In genomic region chr3:143652118-143652517, GRCh38 we compare ENCODE assay signal across 33 cellular contexts.
"Had no signal": no experiment of that assay in that cellular context is flagged by ENCODE, and none has a peak within 500 bp of the region (broad histone marks: within the 10 kb centered on the region; RNA-seq: fewer than 3 reads in every experiment).

No MANE protein-coding gene starts in this region.

- DNase-seq: activated B cell treated with CpG ODN at 0.5 μM for 24 hours; activated CD4-positive, alpha-beta T cell treated with anti-CD3 and anti-CD28 coated beads for 48 hours; activated CD4-positive, alpha-beta T cell treated with anti-CD3 and anti-CD28 coated beads, Interleukin-2, amount 50 U/mL, for 1 hour; activated CD4-positive, alpha-beta T cell treated with anti-CD3 and anti-CD28 coated beads, Interleukin-2, amount 50 U/mL, for 48 hours; activated CD8-positive, alpha-beta memory T cell treated with anti-CD3 and anti-CD28 coated beads for 24 hours; activated CD8-positive, alpha-beta T cell treated with anti-CD3 and anti-CD28 coated beads for 36 hours; activated effector memory CD4-positive, alpha-beta T cell treated with anti-CD3 and anti-CD28 coated beads, Interleukin-2, amount 50 U/mL, for 16 hours; activated naive CD4-positive, alpha-beta T cell treated with anti-CD3 and anti-CD28 coated beads for 36 hours; activated naive CD8-positive, alpha-beta T cell treated with anti-CD3 and anti-CD28 coated beads for 36 hours; activated naive CD8-positive, alpha-beta T cell treated with anti-CD3 and anti-CD28 coated beads, Interleukin-2, amount 50 U/mL, for 24 hours; activated T-cell treated with anti-CD3 and anti-CD28 coated beads, Interleukin-2, amount 50 U/mL, for 4 hours; brain microvascular endothelial cell; cortex of kidney; dermis blood vessel endothelial cell; effector CD4-positive, alpha-beta T cell; effector memory CD8-positive, alpha-beta T cell; erythroblast; foreskin keratinocyte; gastrocnemius medialis; glutamatergic neuron; heart left ventricle; T-cell; T1000; WERI-Rb-1 had no signal

- H3K9me3 ChIP-seq: ascending aorta, esophagus muscularis mucosa, gastrocnemius medialis, heart left ventricle had no signal

- H3K9me3 Mint-ChIP-seq: activated B cell treated with CpG ODN at 0.5 μM for 24 hours; activated CD8-positive, alpha-beta T cell treated with anti-CD3 and anti-CD28 coated beads for 36 hours; activated naive CD4-positive, alpha-beta T cell treated with anti-CD3 and anti-CD28 coated beads for 36 hours; activated naive CD4-positive, alpha-beta T cell treated with anti-CD3 and anti-CD28 coated beads, Interleukin-2, amount 50 U/mL, for 24 hours; activated naive CD8-positive, alpha-beta T cell treated with anti-CD3 and anti-CD28 coated beads for 36 hours; activated naive CD8-positive, alpha-beta T cell treated with anti-CD3 and anti-CD28 coated beads, Interleukin-2, amount 50 U/mL, for 24 hours; activated T-cell treated with anti-CD3 and anti-CD28 coated beads, Interleukin-2, amount 50 U/mL, for 4 hours; central memory CD8-positive, alpha-beta T cell; effector memory CD8-positive, alpha-beta T cell; T-cell; T-helper 1 cell treated with Interleukin-12 subunit alpha and Interleukin-12 subunit beta and Interleukin-4 antibody, amounts not matched to agents 30 μg/mL and 1 μg/mL, for 36 hours had no signal

- H3K4me3 Mint-ChIP-seq: activated B cell treated with CpG ODN at 0.5 μM for 24 hours; activated CD8-positive, alpha-beta T cell treated with anti-CD3 and anti-CD28 coated beads for 36 hours; activated naive CD4-positive, alpha-beta T cell treated with anti-CD3 and anti-CD28 coated beads for 36 hours; activated naive CD4-positive, alpha-beta T cell treated with anti-CD3 and anti-CD28 coated beads, Interleukin-2, amount 50 U/mL, for 24 hours; activated naive CD8-positive, alpha-beta T cell treated with anti-CD3 and anti-CD28 coated beads for 36 hours; activated naive CD8-positive, alpha-beta T cell treated with anti-CD3 and anti-CD28 coated beads, Interleukin-2, amount 50 U/mL, for 24 hours; activated T-cell treated with anti-CD3 and anti-CD28 coated beads, Interleukin-2, amount 50 U/mL, for 4 hours; activated T-helper 17 cell treated with anti-CD3 and anti-CD28 coated beads, Interleukin-2, amount 50 U/mL, for 72 hours; central memory CD8-positive, alpha-beta T cell; effector memory CD8-positive, alpha-beta T cell; T-cell; T-helper 1 cell treated with Interleukin-12 subunit alpha and Interleukin-12 subunit beta and Interleukin-4 antibody, amounts not matched to agents 30 μg/mL and 1 μg/mL, for 36 hours had no signal

- H3K4me1 Mint-ChIP-seq: activated B cell treated with CpG ODN at 0.5 μM for 24 hours; activated naive CD4-positive, alpha-beta T cell treated with anti-CD3 and anti-CD28 coated beads, Interleukin-2, amount 50 U/mL, for 24 hours; activated naive CD8-positive, alpha-beta T cell treated with anti-CD3 and anti-CD28 coated beads for 36 hours; activated naive CD8-positive, alpha-beta T cell treated with anti-CD3 and anti-CD28 coated beads, Interleukin-2, amount 50 U/mL, for 24 hours; activated T-helper 17 cell treated with anti-CD3 and anti-CD28 coated beads, Interleukin-2, amount 50 U/mL, for 72 hours; central memory CD8-positive, alpha-beta T cell had no signal

- H3K27me3 ChIP-seq: ascending aorta, brain microvascular endothelial cell, esophagus muscularis mucosa, foreskin keratinocyte, gastrocnemius medialis, heart left ventricle had no signal

- H3K27ac ChIP-seq: ascending aorta, brain microvascular endothelial cell, esophagus muscularis mucosa, foreskin keratinocyte, gastrocnemius medialis, heart left ventricle, WERI-Rb-1 had no signal

- H3K27ac Mint-ChIP-seq: activated B cell treated with CpG ODN at 0.5 μM for 24 hours; activated CD8-positive, alpha-beta T cell treated with anti-CD3 and anti-CD28 coated beads for 36 hours; activated naive CD4-positive, alpha-beta T cell treated with anti-CD3 and anti-CD28 coated beads for 36 hours; activated naive CD4-positive, alpha-beta T cell treated with anti-CD3 and anti-CD28 coated beads, Interleukin-2, amount 50 U/mL, for 24 hours; activated naive CD8-positive, alpha-beta T cell treated with anti-CD3 and anti-CD28 coated beads for 36 hours; activated naive CD8-positive, alpha-beta T cell treated with anti-CD3 and anti-CD28 coated beads, Interleukin-2, amount 50 U/mL, for 24 hours; activated T-helper 17 cell treated with anti-CD3 and anti-CD28 coated beads, Interleukin-2, amount 50 U/mL, for 72 hours; effector memory CD8-positive, alpha-beta T cell; T-cell; T-helper 1 cell treated with Interleukin-12 subunit alpha and Interleukin-12 subunit beta and Interleukin-4 antibody, amounts not matched to agents 30 μg/mL and 1 μg/mL, for 36 hours had no signal

- H3K4me1 ChIP-seq: ascending aorta, esophagus muscularis mucosa, foreskin keratinocyte, gastrocnemius medialis had no signal

- H3K27me3 Mint-ChIP-seq: activated B cell treated with CpG ODN at 0.5 μM for 24 hours; activated CD8-positive, alpha-beta T cell treated with anti-CD3 and anti-CD28 coated beads for 36 hours; activated naive CD4-positive, alpha-beta T cell treated with anti-CD3 and anti-CD28 coated beads, Interleukin-2, amount 50 U/mL, for 24 hours; activated naive CD8-positive, alpha-beta T cell treated with anti-CD3 and anti-CD28 coated beads for 36 hours; activated naive CD8-positive, alpha-beta T cell treated with anti-CD3 and anti-CD28 coated beads, Interleukin-2, amount 50 U/mL, for 24 hours; activated T-helper 17 cell treated with anti-CD3 and anti-CD28 coated beads, Interleukin-2, amount 50 U/mL, for 72 hours; central memory CD8-positive, alpha-beta T cell; effector memory CD8-positive, alpha-beta T cell; T-cell had no signal

- FAIRE-seq: bronchial epithelial cell, colon had no signal

- H3K4me3 ChIP-seq: ascending aorta, esophagus muscularis mucosa, gastrocnemius medialis, heart left ventricle had no signal

- ATAC-seq: activated CD4-positive, CD25-positive, alpha-beta regulatory T cell treated with anti-CD3 and anti-CD28 coated beads, Interleukin-2, amount 50 U/mL, for 24 hours; activated CD8-positive, alpha-beta T cell treated with anti-CD3 and anti-CD28 coated beads for 36 hours; activated naive CD8-positive, alpha-beta T cell treated with anti-CD3 and anti-CD28 coated beads, Interleukin-2, amount 50 U/mL, for 24 hours; activated T-cell treated with anti-CD3 and anti-CD28 coated beads, Interleukin-2, amount 50 U/mL, for 4 hours; activated T-helper 17 cell treated with anti-CD3 and anti-CD28 coated beads, Interleukin-2, amount 50 U/mL, for 72 hours; effector memory CD8-positive, alpha-beta T cell; foreskin keratinocyte; gastrocnemius medialis; heart left ventricle; T-cell had no signal

- H3K36me3 ChIP-seq: brain microvascular endothelial cell, gastrocnemius medialis, WERI-Rb-1 had no signal
